ENCODE assay signal across 14 cellular contexts in genomic region chr6:159943101-159943632, GRCh38. TPM values are rescaled to one million over a fixed set of nuclear protein-coding genes. Genes with fewer than 3 reads are reported as not detected.
DNase-seq lines count a peak whose midpoint lies in the region; ATAC-seq and TF ChIP-seq lines count a peak whose summit lies in the region.
"Had no signal": no experiment of that assay in that cellular context is flagged by ENCODE, and none has a peak within 500 bp of the region (broad histone marks: within the 10 kb centered on the region; RNA-seq: fewer than 3 reads in every experiment).

No MANE protein-coding gene starts in this region.

- H3K27ac Mint-ChIP-seq in HFFc6 = peak overlapping the region; percentile 55; the same call in 1 of the 2 replicates
- H3K27ac Mint-ChIP-seq: activated CD8-positive, alpha-beta T cell treated with anti-CD3 and anti-CD28 coated beads, Interleukin-2, amount 10 ng/mL, durations not matched to agents 7 days and 5 days; activated naive CD4-positive, alpha-beta T cell treated with anti-CD3 and anti-CD28 coated beads, Interleukin-2, amount 50 U/mL, for 24 hours; GM23338 had no signal

- 70% methylated on average over 6 of the region's 6 CpGs for WGBS in suprapubic skin

- H3K9me3 ChIP-seq in suprapubic skin = peaks cover 6% of the 10 kb centered on the region

- no peaks in the 10 kb centered on the region for H3K27me3 ChIP-seq in suprapubic skin

- DNase-seq in HFFc6 = peak; percentile 37
- peak; percentile 84 for DNase-seq in choroid plexus epithelial cell (ENCODE audit: low read depth)
- DNase-seq in kidney tubule cell (ENCODE audit: low spot score) = peak; percentile 48
- DNase-seq in suprapubic skin (ENCODE audit: low spot score in 2 of 2) = no peak
- no peak for DNase-seq in cerebellar nuclear complex (lab: John Stamatoyannopoulos, UW)
- DNase-seq in coronary artery (ENCODE audit: low spot score) = no peak
- no peak for DNase-seq in GM19238 (ENCODE audit: insufficient read length, low spot score)
- DNase-seq: activated CD8-positive, alpha-beta T cell treated with anti-CD3 and anti-CD28 coated beads, Interleukin-2, amount 10 ng/mL, durations not matched to agents 7 days and 5 days; naive B cell; NCI-H2081 had no signal

- TF ChIP-seq CTCF in HFFc6 (IDR thresholded peaks at IDR 0.05) (no peak), choroid plexus epithelial cell (conservative IDR thresholded peaks at IDR 0.05; ENCODE audit: low read depth, low read length) (no peak), suprapubic skin (IDR thresholded peaks at IDR 0.05) (no peak), coronary artery (IDR thresholded peaks at IDR 0.05) (no peak)

- TF ChIP-seq POLR2A in suprapubic skin (IDR thresholded peaks at IDR 0.05) = no peak

- no peak for ATAC-seq in HG02759 (IDR thresholded peaks at IDR 0.05; ENCODE audit: unreplicated experiment)
- ATAC-seq: activated CD8-positive, alpha-beta T cell treated with anti-CD3 and anti-CD28 coated beads, Interleukin-2, amount 10 ng/mL, durations not matched to agents 7 days and 5 days; GM23338 had no signal

- H3K27ac ChIP-seq in suprapubic skin = peak overlapping the region; percentile 8
- H3K27ac ChIP-seq in coronary artery = peak overlapping the region in 1 of 2 donors; percentile 57

- peaks cover 21% of the 10 kb centered on the region for H3K9me3 Mint-ChIP-seq in HFFc6

- peaks cover 16% of the 10 kb centered on the region for H3K4me1 Mint-ChIP-seq in HFFc6 (ENCODE audit: low read depth)
- H3K4me1 Mint-ChIP-seq: activated naive CD4-positive, alpha-beta T cell treated with anti-CD3 and anti-CD28 coated beads, Interleukin-2, amount 50 U/mL, for 24 hours; naive B cell had no signal

- H3K4me3 ChIP-seq in choroid plexus epithelial cell (ENCODE audit: low read depth, low read length) = no peak overlapping the region
- H3K4me3 ChIP-seq in suprapubic skin = no peak overlapping the region
- H3K4me3 ChIP-seq in coronary artery = no peak overlapping the region
- H3K4me3 ChIP-seq: GM23338 had no signal

- no peaks in the 10 kb centered on the region for H3K36me3 ChIP-seq in suprapubic skin

- no peak for TF ChIP-seq EP300 in suprapubic skin (IDR thresholded peaks at IDR 0.05)

- H3K36me3 Mint-ChIP-seq in HFFc6 (ENCODE audit: low read depth) = peaks cover 13% of the 10 kb centered on the region

- H3K4me3 Mint-ChIP-seq in HFFc6 = peak overlapping the region; percentile 42
- H3K4me3 Mint-ChIP-seq: activated CD8-positive, alpha-beta T cell treated with anti-CD3 and anti-CD28 coated beads, Interleukin-2, amount 10 ng/mL, durations not matched to agents 7 days and 5 days; activated naive CD4-positive, alpha-beta T cell treated with anti-CD3 and anti-CD28 coated beads, Interleukin-2, amount 50 U/mL, for 24 hours; GM23338; naive B cell had no signal

- no peaks in the 10 kb centered on the region for H3K4me1 ChIP-seq in suprapubic skin

- peaks cover 9% of the 10 kb centered on the region for H3K27me3 Mint-ChIP-seq in HFFc6 (ENCODE audit: insufficient read depth)
- H3K27me3 Mint-ChIP-seq: activated naive CD4-positive, alpha-beta T cell treated with anti-CD3 and anti-CD28 coated beads, Interleukin-2, amount 50 U/mL, for 24 hours had no signal

RNA-seq across cellular contexts. Expression of gene IGF2R, which starts 25.7 kb away (rescaled TPM):
- 100 to 1,000 TPM in 2 of 6 experiments, 10 to 100 TPM in 4; 77.3 to 119 (median 88.1) TPM for total RNA-seq in HFFc6 (2021; fragmentation: NEBNext Ultra II Directional; extraction: Animal tissue kit (Norgen Biotek cat#: 25700))
- 100 to 1,000 TPM in 1 of 4 donors, 10 to 100 TPM in 3; 58.2 to 137 (median 90.6) TPM for total RNA-seq in suprapubic skin

RNA-seq across cellular contexts. Expression of gene MAS1, which starts 52.4 kb away (rescaled TPM):
- not detected for total RNA-seq in HFFc6 (2021; fragmentation: NEBNext Ultra II Directional; extraction: Animal tissue kit (Norgen Biotek cat#: 25700))
- total RNA-seq in suprapubic skin = not detected
- total RNA-seq: activated CD8-positive, alpha-beta T cell treated with anti-CD3 and anti-CD28 coated beads, Interleukin-2, amount 10 ng/mL, durations not matched to agents 7 days and 5 days; T-helper 1 cell treated with Interleukin-12 subunit alpha and Interleukin-12 subunit beta and Interleukin-4 antibody, amounts not matched to agents 30 ng/mL and 1 ng/mL, for 36 hours had no signal

Comparison
In these comparisons a context has a peak if more than half of its experiments do, and no peak if none do; other contexts are left out.
1. DNase-seq: peak in HFFc6 (single experiment), choroid plexus epithelial cell (single experiment) and kidney tubule cell (single experiment); none in suprapubic skin (0 of 2), cerebellar nuclear complex (0 of 2), coronary artery (single experiment) and GM19238 (single experiment).